16 cellular contexts compared by ENCODE assay signal in the genomic region with DNA sequence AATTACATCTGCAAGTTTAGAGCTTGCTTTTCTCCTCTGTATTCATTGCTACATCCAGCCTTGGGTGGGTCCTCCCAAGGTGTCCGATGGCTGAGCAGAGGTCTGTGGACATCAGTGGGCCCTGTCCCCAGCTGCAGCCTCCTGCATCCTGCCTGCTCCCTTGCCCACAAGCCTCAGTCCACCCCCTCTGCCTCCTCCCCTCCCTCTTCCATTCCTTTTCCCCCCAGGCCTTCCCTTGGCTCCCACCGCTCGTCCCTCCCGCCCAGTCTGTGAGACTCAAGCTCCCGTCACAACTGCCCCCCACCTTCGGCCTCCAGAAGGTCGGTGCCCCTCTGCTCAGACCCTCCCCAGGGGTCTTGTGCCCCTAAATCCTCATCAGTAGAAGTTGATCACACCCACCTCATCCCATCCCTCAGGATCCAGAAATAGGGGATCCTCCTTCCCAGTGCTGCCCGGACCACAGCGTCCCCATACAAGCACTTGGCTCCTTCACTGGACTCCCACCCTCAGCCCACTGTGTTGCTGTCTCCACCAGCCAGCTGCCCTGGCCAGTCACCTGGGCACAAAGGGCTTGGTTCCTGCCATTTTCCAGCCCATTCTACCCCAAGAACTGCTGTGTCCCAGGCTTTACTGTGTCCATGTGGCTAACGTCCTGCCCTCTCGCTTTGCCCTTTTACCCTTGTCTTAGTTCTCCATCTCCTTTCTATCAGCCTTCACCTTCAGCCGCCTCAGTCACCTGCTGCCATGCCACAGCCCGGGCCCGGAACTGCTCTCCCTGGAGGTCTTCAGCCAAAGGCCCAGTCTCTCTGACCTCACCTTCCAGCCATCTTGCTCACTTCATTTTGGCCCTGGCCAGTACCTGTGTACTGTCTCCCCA. TPM values are rescaled to one million over a fixed set of nuclear protein-coding genes. Genes with fewer than 3 reads are reported as not detected.
DNase-seq lines count a peak whose midpoint lies in the region; ATAC-seq and TF ChIP-seq lines count a peak whose summit lies in the region.
"Had no signal": no experiment of that assay in that cellular context is flagged by ENCODE, and none has a peak within 500 bp of the region (broad histone marks: within the 10 kb centered on the region; RNA-seq: fewer than 3 reads in every experiment).

No MANE protein-coding gene starts in this region.

- no peaks in the 10 kb centered on the region for H3K9me3 Mint-ChIP-seq in stimulated activated naive CD8-positive, alpha-beta T cell treated with anti-CD3 and anti-CD28 coated beads, Interleukin-15, Interleukin-2, amounts not matched to agents 100 ng/mL and 50 ng/mL, for 24 hours
- no peaks in the 10 kb centered on the region for H3K9me3 Mint-ChIP-seq in stimulated activated naive CD8-positive, alpha-beta T cell treated with anti-CD3 and anti-CD28 coated beads, Interleukin-15, amount 100 ng/mL, for 72 hours
- H3K9me3 Mint-ChIP-seq: CD8-positive, alpha-beta T cell had no signal

- no peak overlapping the region for H3K4me3 Mint-ChIP-seq in stimulated activated naive CD8-positive, alpha-beta T cell treated with anti-CD3 and anti-CD28 coated beads, Interleukin-15, Interleukin-2, amounts not matched to agents 100 ng/mL and 50 ng/mL, for 24 hours
- H3K4me3 Mint-ChIP-seq in stimulated activated naive CD8-positive, alpha-beta T cell treated with anti-CD3 and anti-CD28 coated beads, Interleukin-15, amount 100 ng/mL, for 72 hours: no peak overlapping the region
- H3K4me3 Mint-ChIP-seq: CD8-positive, alpha-beta T cell had no signal

- H2BK5ac ChIP-seq in mesenchymal stem cell (ENCODE audit: low read depth, low read length, poor library complexity, severe bottlenecking): no peak overlapping the region

- no peak overlapping the region for H3K4me2 ChIP-seq in mesenchymal stem cell (ENCODE audit: low read length, poor library complexity, severe bottlenecking)
- H3K4me2 ChIP-seq: A549, BLaER1 had no signal

- intact Hi-C loops in left ventricle myocardium inferior (cut with micrococcal nuclease) (no loop called here), posterior vena cava (cut with DNase I) (no loop called here)

- H2BK120ac ChIP-seq in mesenchymal stem cell (ENCODE audit: low read depth, low read length): no peak overlapping the region

- H3K36me3 Mint-ChIP-seq in stimulated activated naive CD8-positive, alpha-beta T cell treated with anti-CD3 and anti-CD28 coated beads, Interleukin-15, Interleukin-2, amounts not matched to agents 100 ng/mL and 50 ng/mL, for 24 hours (ENCODE audit: low read depth): no peaks in the 10 kb centered on the region

- H3K9me3 ChIP-seq in left ventricle myocardium inferior (replicated peaks) (no peaks in the 10 kb centered on the region), mesenchymal stem cell (ENCODE audit: control insufficient read depth, low read length) (no peaks in the 10 kb centered on the region)
- H3K9me3 ChIP-seq: A549 had no signal

- H2BK15ac ChIP-seq in mesenchymal stem cell (ENCODE audit: low read depth, poor library complexity, severe bottlenecking): no peak overlapping the region

- no peak overlapping the region for H3K4me3 ChIP-seq in left ventricle myocardium inferior
- H3K4me3 ChIP-seq in mesenchymal stem cell (ENCODE audit: insufficient read depth in 1 of 2, low read depth in 1 of 2, low read length in 2 of 2): no peak overlapping the region
- H3K4me3 ChIP-seq: A549, BLaER1, K562 had no signal

- H3K27ac ChIP-seq in left ventricle myocardium inferior (replicated peaks): no peak overlapping the region
- H3K27ac ChIP-seq in foreskin keratinocyte: no peak overlapping the region
- H3K27ac ChIP-seq in mesenchymal stem cell (ENCODE audit: low read length, poor library complexity, severe bottlenecking): no peak overlapping the region
- H3K27ac ChIP-seq: A549, BLaER1 had no signal

- H3K4me1 ChIP-seq in left ventricle myocardium inferior (no peaks in the 10 kb centered on the region), foreskin keratinocyte (no peaks in the 10 kb centered on the region), mesenchymal stem cell (ENCODE audit: control insufficient read depth, insufficient read depth, low read depth, low read length) (peaks cover 12% of the 10 kb centered on the region)
- H3K4me1 ChIP-seq: A549 had no signal

- TF ChIP-seq CTCF in left ventricle myocardium inferior (IDR thresholded peaks at IDR 0.05; ENCODE audit: borderline replicate concordance) (no peak), foreskin keratinocyte (conservative IDR thresholded peaks at IDR 0.05) (no peak)

- H4K91ac ChIP-seq in mesenchymal stem cell (ENCODE audit: low read length): no peak overlapping the region

- H2AFZ ChIP-seq in mesenchymal stem cell (ENCODE audit: low read depth, low read length): no peak overlapping the region

- no peaks in the 10 kb centered on the region for H3K27me3 Mint-ChIP-seq in stimulated activated naive CD8-positive, alpha-beta T cell treated with anti-CD3 and anti-CD28 coated beads, Interleukin-15, Interleukin-2, amounts not matched to agents 100 ng/mL and 50 ng/mL, for 24 hours
- H3K27me3 Mint-ChIP-seq in stimulated activated naive CD8-positive, alpha-beta T cell treated with anti-CD3 and anti-CD28 coated beads, Interleukin-15, amount 100 ng/mL, for 72 hours: no peaks in the 10 kb centered on the region

- no peak overlapping the region for H2BK12ac ChIP-seq in mesenchymal stem cell (ENCODE audit: low read length in 2 of 2)

- no peak for DNase-seq in stimulated activated naive CD8-positive, alpha-beta T cell treated with anti-CD3 and anti-CD28 coated beads, Interleukin-15, amount 100 ng/mL, for 72 hours
- DNase-seq in left ventricle myocardium inferior (peak; percentile 9), posterior vena cava (ENCODE audit: low spot score) (peak; percentile 60), foreskin keratinocyte (no peak), mesenchymal stem cell (no peak)
- DNase-seq: CD8-positive, alpha-beta T cell; NCI-H1092 treated with DMSO at 0.1 percent for 48 hours; NCI-H146; NCI-H2081 treated with DMSO at 0.1 percent for 48 hours had no signal

- no peaks in the 10 kb centered on the region for H3K4me1 Mint-ChIP-seq in stimulated activated naive CD8-positive, alpha-beta T cell treated with anti-CD3 and anti-CD28 coated beads, Interleukin-15, Interleukin-2, amounts not matched to agents 100 ng/mL and 50 ng/mL, for 24 hours (ENCODE audit: low read depth)
- H3K4me1 Mint-ChIP-seq in stimulated activated naive CD8-positive, alpha-beta T cell treated with anti-CD3 and anti-CD28 coated beads, Interleukin-15, amount 100 ng/mL, for 72 hours: no peaks in the 10 kb centered on the region

- WGBS in mesenchymal stem cell: 94% methylated on average over 14 of the region's 14 CpGs

- ATAC-seq in stimulated activated naive CD8-positive, alpha-beta T cell treated with anti-CD3 and anti-CD28 coated beads, Interleukin-15, amount 100 ng/mL, for 72 hours: no peak
- ATAC-seq in foreskin keratinocyte (no peak), HG02759 (IDR thresholded peaks at IDR 0.05; ENCODE audit: unreplicated experiment) (no peak)
- ATAC-seq: CD8-positive, alpha-beta T cell had no signal

- no peak overlapping the region for H3K9ac ChIP-seq in mesenchymal stem cell (ENCODE audit: low read length)
- H3K9ac ChIP-seq: BLaER1 had no signal

- H4K8ac ChIP-seq in mesenchymal stem cell (ENCODE audit: low read length): no peak overlapping the region

- no peak overlapping the region for H3K23ac ChIP-seq in mesenchymal stem cell (ENCODE audit: low read length in 2 of 2)

- H3K27me3 ChIP-seq in left ventricle myocardium inferior (ENCODE audit: low read depth): no peaks in the 10 kb centered on the region
- H3K27me3 ChIP-seq in foreskin keratinocyte: no peaks in the 10 kb centered on the region
- no peaks in the 10 kb centered on the region for H3K27me3 ChIP-seq in mesenchymal stem cell (ENCODE audit: control insufficient read depth in 1 of 2, insufficient read depth in 1 of 2, low read length in 2 of 2)
- H3K27me3 ChIP-seq: BLaER1 had no signal

- no peak overlapping the region for H3K14ac ChIP-seq in mesenchymal stem cell (ENCODE audit: low read length in 2 of 2)

- no peak overlapping the region for H3K18ac ChIP-seq in mesenchymal stem cell (ENCODE audit: low read depth in 1 of 2, low read length in 2 of 2)

- H2AK5ac ChIP-seq in mesenchymal stem cell (ENCODE audit: low read length, severe bottlenecking): no peak overlapping the region

- peaks cover 5% of the 10 kb centered on the region for H3K79me1 ChIP-seq in mesenchymal stem cell (replicated peaks; ENCODE audit: low read length, poor library complexity, severe bottlenecking)

- H3K36me3 ChIP-seq in left ventricle myocardium inferior (no peaks in the 10 kb centered on the region), mesenchymal stem cell (ENCODE audit: control insufficient read depth in 1 of 2, insufficient read depth in 2 of 2, low read depth in 1 of 2, low read length in 2 of 2) (peaks cover 17 to 37% of the 10 kb centered on the region in 2 experiments)
- H3K36me3 ChIP-seq: BLaER1 had no signal

- H3K4ac ChIP-seq in mesenchymal stem cell (ENCODE audit: low read depth in 1 of 2, low read length in 2 of 2): no peak overlapping the region

- peak overlapping the region; percentile 28 for H3K27ac Mint-ChIP-seq in stimulated activated naive CD8-positive, alpha-beta T cell treated with anti-CD3 and anti-CD28 coated beads, Interleukin-15, Interleukin-2, amounts not matched to agents 100 ng/mL and 50 ng/mL, for 24 hours
- peak overlapping the region in 1 of 2 donors; percentile 54 for H3K27ac Mint-ChIP-seq in stimulated activated naive CD8-positive, alpha-beta T cell treated with anti-CD3 and anti-CD28 coated beads, Interleukin-15, amount 100 ng/mL, for 72 hours
- H3K27ac Mint-ChIP-seq: CD8-positive, alpha-beta T cell had no signal

RNA-seq across cellular contexts. Expression of a gene that starts 2.2 kb away (rescaled TPM):
- total RNA-seq in left ventricle myocardium inferior: not detected
- total RNA-seq in posterior vena cava: under 1 TPM in 1 of 2 donors, not detected in 1; 0.76 TPM
- total RNA-seq in foreskin keratinocyte: not detected in 2 replicates
- not detected in 2 replicates for polyA plus RNA-seq in foreskin keratinocyte
- polyA plus RNA-seq in mesenchymal stem cell (2013, experiment 1 of 2): 0.19 TPM
- not detected for polyA plus RNA-seq in mesenchymal stem cell (2013, experiment 2 of 2)
- total RNA-seq: H1, K562, NCI-H460 had no signal
- polyA plus RNA-seq: A549, H1, K562 had no signal

RNA-seq across cellular contexts. Expression of a gene that starts 27.6 kb away (rescaled TPM):
- total RNA-seq in left ventricle myocardium inferior (3.2 TPM), posterior vena cava (10 to 100 TPM; 12.2 to 17.3 TPM), foreskin keratinocyte (0.27 and 0.35 TPM in 2 replicates)
- polyA plus RNA-seq in foreskin keratinocyte: 0.22 and 0.25 TPM in 2 replicates
- 0.04 TPM for polyA plus RNA-seq in mesenchymal stem cell (2013, experiment 1 of 2)
- polyA plus RNA-seq in mesenchymal stem cell (2013, experiment 2 of 2): 0.03 TPM

RNA-seq across cellular contexts. Expression of a gene that starts 33.6 kb away (rescaled TPM):
- total RNA-seq in left ventricle myocardium inferior (2.3 TPM), posterior vena cava (10 to 100 TPM; 14.4 to 23.4 TPM), foreskin keratinocyte (0.81 and 1.4 TPM in 2 replicates)
- polyA plus RNA-seq in foreskin keratinocyte: 0.88 and 1.5 TPM in 2 replicates
- 26.0 TPM for polyA plus RNA-seq in mesenchymal stem cell (2013, experiment 1 of 2)
- 25.0 TPM for polyA plus RNA-seq in mesenchymal stem cell (2013, experiment 2 of 2)

Comparison
In these comparisons a context has a peak if more than half of its experiments do, and no peak if none do; other contexts are left out.
1. DNase-seq: peak in left ventricle myocardium inferior (single experiment) and posterior vena cava (single experiment); none in stimulated activated naive CD8-positive, alpha-beta T cell treated with anti-CD3 and anti-CD28 coated beads, Interleukin-15, amount 100 ng/mL, for 72 hours (0 of 2), foreskin keratinocyte (0 of 2) and mesenchymal stem cell (single experiment).